ENCODE assay signal across 8 cellular contexts in the genomic region with DNA sequence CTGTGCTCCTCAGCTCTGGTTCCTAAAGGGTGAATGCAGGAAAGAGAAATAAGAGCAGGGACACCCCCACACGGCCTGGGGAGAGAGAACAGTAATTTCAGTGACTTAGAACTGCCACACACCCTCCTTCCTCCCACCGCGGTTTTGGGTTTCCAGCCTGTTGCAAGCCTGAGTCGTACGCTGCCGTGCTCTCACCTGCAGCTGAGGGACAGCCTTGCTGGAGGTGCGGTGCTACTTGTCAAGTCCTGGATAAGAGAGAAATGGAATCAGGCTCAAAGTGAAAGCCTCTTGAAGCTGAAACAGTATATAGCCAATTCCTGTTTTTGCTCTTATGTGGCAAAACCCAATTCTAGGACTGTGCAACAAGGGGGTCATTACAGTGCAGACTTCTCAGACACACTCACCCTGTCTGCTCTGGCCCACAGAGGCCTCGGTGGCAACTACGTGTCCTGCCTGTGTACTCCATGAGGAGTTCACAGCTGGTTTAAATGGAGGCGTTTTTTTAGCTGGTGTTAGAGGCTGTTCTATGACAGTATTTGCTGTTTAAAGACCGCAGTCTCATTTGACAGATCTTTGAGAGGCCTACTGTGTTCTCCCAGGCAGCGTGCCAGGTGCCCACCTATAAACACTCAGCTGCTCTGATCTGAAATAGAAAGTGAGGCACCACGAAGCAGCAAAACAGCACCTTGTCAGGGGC. TPM values are rescaled to one million over a fixed set of nuclear protein-coding genes. Genes with fewer than 3 reads are reported as not detected.
DNase-seq lines count a peak whose midpoint lies in the region; ATAC-seq lines count a peak whose summit lies in the region.

No MANE protein-coding gene starts in this region.

- no peaks in the 10 kb centered on the region for H3K9me3 Mint-ChIP-seq in CD4-positive, alpha-beta memory T cell
- no peaks in the 10 kb centered on the region for H3K9me3 Mint-ChIP-seq in immature natural killer cell

- peak overlapping the region; percentile 28 to 78 (median 70) for H3K4me3 Mint-ChIP-seq in CD4-positive, alpha-beta memory T cell
- H3K4me3 Mint-ChIP-seq in immature natural killer cell, result peak overlapping the region; percentile 75 to 86 (median 81)

- H3K27me3 ChIP-seq in CD4-positive, alpha-beta memory T cell (ENCODE audit: insufficient read depth, low read length), result no peaks in the 10 kb centered on the region

- peaks cover 91% of the 10 kb centered on the region for H3K4me1 ChIP-seq in CD4-positive, alpha-beta memory T cell (ENCODE audit: insufficient read depth, low read length)

- H3K4me3 ChIP-seq in CD4-positive, alpha-beta memory T cell (ENCODE audit: low read length in 2 of 2), result peak overlapping the region in 1 of 2 donors; percentile 37

- POLR2A ChIA-PET in CD4-positive, alpha-beta memory T cell (lab: Charles Lee; ENCODE audit: partially characterized antibody), result interaction anchor here (0.9 to 32.5 kb wide), 13 partner anchors 9 to 74 kb away, joined by 3 to 984 read pairs (median 5); a partner anchor contains a TSS

- H3K4me1 Mint-ChIP-seq in CD4-positive, alpha-beta memory T cell, result peaks cover 66 to 85% (median 77%) of the 10 kb centered on the region in 4 donors
- peaks cover 63 to 87% of the 10 kb centered on the region in 2 donors for H3K4me1 Mint-ChIP-seq in immature natural killer cell

- H3K9me3 ChIP-seq in CD4-positive, alpha-beta memory T cell (ENCODE audit: control insufficient read depth in 1 of 2, low read length in 2 of 2), result no peaks in the 10 kb centered on the region

- H3K27me3 Mint-ChIP-seq in CD4-positive, alpha-beta memory T cell, result no peaks in the 10 kb centered on the region
- peaks cover 0 to 9% (median 2%) of the 10 kb centered on the region in 3 donors for H3K27me3 Mint-ChIP-seq in immature natural killer cell (ENCODE audit: low read depth in 3 of 3)

- peak overlapping the region; percentile 88 to 97 (median 95) for H3K27ac Mint-ChIP-seq in CD4-positive, alpha-beta memory T cell
- peak overlapping the region; percentile 92 to 98 (median 96) for H3K27ac Mint-ChIP-seq in immature natural killer cell

- H3K36me3 Mint-ChIP-seq in CD4-positive, alpha-beta memory T cell, result peaks cover 11 to 24% of the 10 kb centered on the region in 2 donors
- H3K36me3 Mint-ChIP-seq in immature natural killer cell, result peaks cover 0 to 14% (median 13%) of the 10 kb centered on the region in 3 donors

- CTCF ChIA-PET in CD4-positive, alpha-beta memory T cell (lab: Charles Lee; ENCODE audit: partially characterized antibody), result interaction anchor here (0.6 to 5.1 kb wide), 19 partner anchors 10 to 96 kb away, joined by 3 to 45 read pairs (median 5); no protein-coding TSS in a partner anchor

- DNase-seq in CD4-positive, alpha-beta memory T cell, result peak; percentile 77 to 92 (median 80)
- DNase-seq in NCI-H69 (lab: John Stamatoyannopoulos, UW), result peak; percentile 28
- DNase-seq in activated T-helper 1 cell treated with anti-CD3 and anti-CD28 coated beads, Interleukin-2, amount 50 U/mL, for 16 hours (ENCODE audit: low read depth in 1 of 2, low spot score in 1 of 2), result peak; percentile 55 to 67
- peak; percentile 69 to 74 (median 73) for DNase-seq in immature natural killer cell
- peak; percentile 42 to 59 (median 54) for DNase-seq in stimulated activated CD4-positive, alpha-beta T cell treated with anti-CD3 and anti-CD28 coated beads, TNF-alpha, amount 100 ng/mL, for 1 hour (ENCODE audit: low read depth in 3 of 3, low spot score in 1 of 3)
- DNase-seq in EL, result no peak
- no peak for DNase-seq in NCI-H2029 treated with DMSO at 0.1 percent for 48 hours (lab: John Stamatoyannopoulos, UW)

- H3K27ac ChIP-seq in CD4-positive, alpha-beta memory T cell (ENCODE audit: low read depth, low read length), result peak overlapping the region; percentile 69

- H3K36me3 ChIP-seq in CD4-positive, alpha-beta memory T cell (ENCODE audit: insufficient read depth, low read length), result peaks cover 3% of the 10 kb centered on the region

- ATAC-seq in GM21717 (IDR thresholded peaks at IDR 0.05; ENCODE audit: unreplicated experiment), result peak; percentile 65

- intact Hi-C loops in CD4-positive, alpha-beta memory T cell (cut with micrococcal nuclease), result loop anchor here (1.0 to 2.0 kb wide), 6 partner anchors 8 to 74 kb away; no protein-coding TSS in a partner anchor

RNA-seq across cellular contexts. Expression of a gene that starts 42.9 kb away (rescaled TPM):
- total RNA-seq in CD4-positive, alpha-beta memory T cell, result 100 to 1,000 TPM in 1 of 2 experiments, 10 to 100 TPM in 1; 98.1 to 114 TPM
- 10 to 100 TPM in 1 of 2 donors, 1 to 10 TPM in 1; 5.6 to 35.4 TPM for polyA plus RNA-seq in CD4-positive, alpha-beta memory T cell
- 10 to 100 TPM in 1 of 3 donors, 1 to 10 TPM in 2; 3.5 to 10.2 (median 7.8) TPM for polyA plus RNA-seq in immature natural killer cell

RNA-seq across cellular contexts. Expression of a gene that starts 57.7 kb away (rescaled TPM):
- total RNA-seq in CD4-positive, alpha-beta memory T cell, result not detected
- not detected for polyA plus RNA-seq in CD4-positive, alpha-beta memory T cell
- not detected for polyA plus RNA-seq in immature natural killer cell

Comparison
In these comparisons a context has a peak if more than half of its experiments do, and no peak if none do; other contexts are left out.
1. DNase-seq: peak in CD4-positive, alpha-beta memory T cell (5 of 5), NCI-H69 (single experiment), activated T-helper 1 cell treated with anti-CD3 and anti-CD28 coated beads, Interleukin-2, amount 50 U/mL, for 16 hours (2 of 2), immature natural killer cell (3 of 3) and stimulated activated CD4-positive, alpha-beta T cell treated with anti-CD3 and anti-CD28 coated beads, TNF-alpha, amount 100 ng/mL, for 1 hour (3 of 3); none in EL (single experiment) and NCI-H2029 treated with DMSO at 0.1 percent for 48 hours (single experiment).